8 cellular contexts compared by ENCODE assay signal in genomic region chr16:57536306-57537193, GRCh38. TPM values are rescaled to one million over a fixed set of nuclear protein-coding genes. Genes with fewer than 3 reads are reported as not detected.
DNase-seq lines count a peak whose midpoint lies in the region; ATAC-seq and TF ChIP-seq lines count a peak whose summit lies in the region.

Gene CCDC102A (minus strand): TSS chr16:57536571. CDS start chr16:57529177, 7,394 bp downstream.

- no peaks in the 10 kb centered on the region for H3K36me3 Mint-ChIP-seq in activated CD4-positive, alpha-beta T cell treated with anti-CD3 and anti-CD28 coated beads, Interleukin-2, amount 10 ng/mL, durations not matched to agents 7 days and 5 days (ENCODE audit: low read depth)
- H3K36me3 Mint-ChIP-seq in endodermal cell (ENCODE audit: low read depth), result no peaks in the 10 kb centered on the region

- H3K27me3 ChIP-seq in DOHH2 (ENCODE audit: control insufficient read depth, low read length) (no peaks in the 10 kb centered on the region), endodermal cell (ENCODE audit: control insufficient read depth, insufficient read depth, low read length, poor library complexity, severe bottlenecking) (no peaks in the 10 kb centered on the region), thymus (ENCODE audit: control insufficient read depth, insufficient read depth) (no peaks in the 10 kb centered on the region)

- peak; percentile 10 for ATAC-seq in GM21381 (IDR thresholded peaks at IDR 0.05; ENCODE audit: unreplicated experiment)

- H3K27ac ChIP-seq in DOHH2 (ENCODE audit: low read depth, low read length) (peak within 1 kb of the TSS; percentile 93), endodermal cell (ENCODE audit: low read depth, low read length) (peak within 1 kb of the TSS; percentile 84), thymus (ENCODE audit: low read depth) (peak within 1 kb of the TSS; percentile 92)

- H3K79me2 ChIP-seq in DOHH2 (ENCODE audit: control insufficient read depth, low read length), result no peaks in the 10 kb centered on the region

- no peaks in the 10 kb centered on the region; the same call in 1 of the 2 replicates for H4K20me1 ChIP-seq in DOHH2 (ENCODE audit: control insufficient read depth, insufficient read depth, low read depth, low read length)

- H3K4me2 ChIP-seq in DOHH2 (ENCODE audit: low read length), result peak within 1 kb of the TSS; percentile 99

- H3F3A ChIP-seq in DOHH2 (ENCODE audit: control insufficient read depth, insufficient read depth), result peaks cover 30% of the 10 kb centered on the region

- peak within 1 kb of the TSS; percentile 67 for H3K9ac ChIP-seq in endodermal cell (ENCODE audit: extremely low read depth, low read length, poor library complexity, severe bottlenecking)

- CTCF ChIA-PET in activated CD4-positive, alpha-beta T cell treated with anti-CD3 and anti-CD28 coated beads, Interleukin-2, amount 10 ng/mL, durations not matched to agents 7 days and 5 days (lab: Charles Lee), result interaction anchor here (0.5 to 1.8 kb wide), 7 partner anchors 11 to 161 kb away, joined by 3 to 8 read pairs (median 3); partner anchors contain the start of gene POLR2C

- TF ChIP-seq CTCF in DOHH2 (IDR thresholded peaks at IDR 0.05; ENCODE audit: low read depth, low read length, poor library complexity, severe bottlenecking), result peak; percentile 16
- no peak for TF ChIP-seq CTCF in endodermal cell (conservative IDR thresholded peaks at IDR 0.05)

- H3K27ac Mint-ChIP-seq in activated CD4-positive, alpha-beta T cell treated with anti-CD3 and anti-CD28 coated beads, Interleukin-2, amount 10 ng/mL, durations not matched to agents 7 days and 5 days, result peak within 1 kb of the TSS; percentile 84
- H3K27ac Mint-ChIP-seq in endodermal cell, result peak within 1 kb of the TSS; percentile 87

- H3K4me3 ChIP-seq in DOHH2 (ENCODE audit: low read length), result peak within 1 kb of the TSS; percentile 85
- peak within 1 kb of the TSS; percentile 86 for H3K4me3 ChIP-seq in endodermal cell (ENCODE audit: low read length)
- H3K4me3 ChIP-seq in thymus (ENCODE audit: low read length), result peak within 1 kb of the TSS; percentile 89

- H3K27me3 Mint-ChIP-seq in activated CD4-positive, alpha-beta T cell treated with anti-CD3 and anti-CD28 coated beads, Interleukin-2, amount 10 ng/mL, durations not matched to agents 7 days and 5 days, result no peaks in the 10 kb centered on the region
- H3K27me3 Mint-ChIP-seq in endodermal cell (ENCODE audit: insufficient read depth), result peaks cover 26% of the 10 kb centered on the region

- no peaks in the 10 kb centered on the region for H3K9me3 Mint-ChIP-seq in activated CD4-positive, alpha-beta T cell treated with anti-CD3 and anti-CD28 coated beads, Interleukin-2, amount 10 ng/mL, durations not matched to agents 7 days and 5 days
- no peaks in the 10 kb centered on the region for H3K9me3 Mint-ChIP-seq in endodermal cell

- POLR2A ChIA-PET in activated CD4-positive, alpha-beta T cell treated with anti-CD3 and anti-CD28 coated beads, Interleukin-2, amount 10 ng/mL, durations not matched to agents 7 days and 5 days (lab: Charles Lee), result no interaction called here

- H3K4me1 ChIP-seq in DOHH2 (ENCODE audit: control insufficient read depth, low read length) (peaks cover 88% of the 10 kb centered on the region), endodermal cell (ENCODE audit: control insufficient read depth, insufficient read depth, low read length) (no peaks in the 10 kb centered on the region), thymus (ENCODE audit: control insufficient read depth, insufficient read depth, low read length) (peaks cover 39% of the 10 kb centered on the region)

- DNase-seq in HS-5 (ENCODE audit: low read depth) (peak; percentile 10), endodermal cell (peak; percentile 79), mucosa of gallbladder (ENCODE audit: low spot score) (no peak), NCI-H2107 (lab: John Stamatoyannopoulos, UW) (no peak)
- DNase-seq in activated CD4-positive, alpha-beta T cell treated with anti-CD3 and anti-CD28 coated beads, Interleukin-2, amount 10 ng/mL, durations not matched to agents 7 days and 5 days, result peak; percentile 40

- peak within 1 kb of the TSS; percentile 78 for H3K4me3 Mint-ChIP-seq in activated CD4-positive, alpha-beta T cell treated with anti-CD3 and anti-CD28 coated beads, Interleukin-2, amount 10 ng/mL, durations not matched to agents 7 days and 5 days
- H3K4me3 Mint-ChIP-seq in endodermal cell, result peak within 1 kb of the TSS; percentile 67

- H3K9me3 ChIP-seq in DOHH2 (ENCODE audit: control insufficient read depth, insufficient read depth, low read length), result no peaks in the 10 kb centered on the region
- H3K9me3 ChIP-seq in endodermal cell (ENCODE audit: control insufficient read depth, low read length), result no peaks in the 10 kb centered on the region
- H3K9me3 ChIP-seq in thymus (ENCODE audit: control insufficient read depth), result no peaks in the 10 kb centered on the region

- H3K36me3 ChIP-seq in DOHH2 (ENCODE audit: control insufficient read depth, low read length) (no peaks in the 10 kb centered on the region), endodermal cell (ENCODE audit: control insufficient read depth, insufficient read depth, low read length) (no peaks in the 10 kb centered on the region), thymus (ENCODE audit: control insufficient read depth, insufficient read depth) (no peaks in the 10 kb centered on the region)

- peaks cover 76% of the 10 kb centered on the region for H3K4me1 Mint-ChIP-seq in activated CD4-positive, alpha-beta T cell treated with anti-CD3 and anti-CD28 coated beads, Interleukin-2, amount 10 ng/mL, durations not matched to agents 7 days and 5 days
- peaks cover 41% of the 10 kb centered on the region for H3K4me1 Mint-ChIP-seq in endodermal cell

- WGBS in endodermal cell (ENCODE audit: insufficient coverage in 1 of 2, insufficient read length in 1 of 2), 2 experiments, result 0 to 3% methylated on average over 12 to 77 of the region's 81 CpGs
- WGBS in thymus, result under 1% methylated on average over 81 of the region's 81 CpGs

- H3K9me2 ChIP-seq in DOHH2 (replicated peaks; ENCODE audit: control insufficient read depth, low read length), result no peaks in the 10 kb centered on the region

RNA-seq across cellular contexts. Expression of gene CCDC102A, which starts in this region (rescaled TPM):
- total RNA-seq in activated CD4-positive, alpha-beta T cell treated with anti-CD3 and anti-CD28 coated beads, Interleukin-2, amount 10 ng/mL, durations not matched to agents 7 days and 5 days, result 10 to 100 TPM in 1 of 2 experiments, 1 to 10 TPM in 1; 8.1 to 10.5 TPM
- total RNA-seq in endodermal cell (1 to 10 TPM; 6.7 to 9.8 TPM), mucosa of gallbladder (10.2 TPM)
- 5.0 TPM for polyA plus RNA-seq in endodermal cell (2013, experiment 1 of 2)
- 5.5 TPM for polyA plus RNA-seq in endodermal cell (2013, experiment 2 of 2)
- polyA plus RNA-seq in thymus, result 6.8 TPM

Comparison
In these comparisons a context has a peak if more than half of its experiments do, and no peak if none do; other contexts are left out.
1. DNase-seq: peak in HS-5 (single experiment), activated CD4-positive, alpha-beta T cell treated with anti-CD3 and anti-CD28 coated beads, Interleukin-2, amount 10 ng/mL, durations not matched to agents 7 days and 5 days (single experiment) and endodermal cell (single experiment); none in mucosa of gallbladder (single experiment) and NCI-H2107 (single experiment).
2. Peak in every context shown above with its lines, with median percentiles within 50 percentile points of each other: H3K27ac ChIP-seq and H3K4me3 ChIP-seq.